ENCODE assay signal across 7 cellular contexts in genomic region chr4:78125834-78126331, GRCh38.
DNase-seq lines count a peak whose midpoint lies in the region; TF ChIP-seq lines count a peak whose summit lies in the region.
"Not testable (repeated sequence)": the region's sequence is repeated elsewhere in the genome, so short reads cannot be mapped to it uniquely, and the experiment has no call there.

No MANE protein-coding gene starts in this region.

- H3K27ac Mint-ChIP-seq in chondrocyte (ENCODE audit: unreplicated experiment), result not testable (repeated sequence)
- peak overlapping the region in 2 of 3 experiments; percentile 3 to 25 for H3K27ac Mint-ChIP-seq in nephron

- TF ChIP-seq CTCF in HEK293 (tag by site-specific recombination; IDR thresholded peaks at IDR 0.05); hepatocyte (IDR thresholded peaks at IDR 0.05; ENCODE audit: poor library complexity): not testable (repeated sequence)
- TF ChIP-seq CTCF in chondrocyte (IDR thresholded peaks at IDR 0.05), result peak; percentile 40
- TF ChIP-seq CTCF in nephron (IDR thresholded peaks at IDR 0.05; ENCODE audit: unreplicated experiment in 3 of 3), result peak in 2 of 3 experiments; percentile 11 to 17

- not testable (repeated sequence) for H3K4me3 Mint-ChIP-seq in chondrocyte (ENCODE audit: unreplicated experiment); nephron

- H3K9me2 ChIP-seq in hepatocyte (replicated peaks; ENCODE audit: insufficient read depth), result not testable (repeated sequence)

- not testable (repeated sequence) for H4K20me1 ChIP-seq in hepatocyte (ENCODE audit: insufficient read depth, poor library complexity, severe bottlenecking)

- POLR2A ChIA-PET in HEK293 (lab: Yijun Ruan, JAX), result not testable (repeated sequence)

- H3K4me2 ChIP-seq in hepatocyte, result peak overlapping the region; percentile 59

- peak; percentile 33 for DNase-seq in DMS 273 treated with DMSO at 0.1 percent for 48 hours (lab: John Stamatoyannopoulos, UW)
- peak; percentile 40 for DNase-seq in NCI-H1694 treated with DMSO at 0.1 percent for 48 hours (lab: John Stamatoyannopoulos, UW)
- peak; percentile 77 for DNase-seq in NCI-H69 (lab: John Stamatoyannopoulos, UW)
- DNase-seq in chondrocyte (ENCODE audit: low spot score); hepatocyte (ENCODE audit: low spot score): not testable (repeated sequence)

- H3K4me1 ChIP-seq in HEK293 (ENCODE audit: control insufficient read depth, insufficient read depth, low read length), result not testable (repeated sequence)
- peaks cover 20% of the 10 kb centered on the region for H3K4me1 ChIP-seq in hepatocyte (ENCODE audit: insufficient read depth)

- CTCF ChIA-PET in HEK293 (lab: Yijun Ruan, JAX), result interaction anchor here (0.6 to 1.3 kb wide), 2 partner anchors 31 to 427 kb away, joined by 3 to 4 read pairs; no protein-coding TSS in a partner anchor

- not testable (repeated sequence) for H3K36me3 ChIP-seq in HEK293 (ENCODE audit: control insufficient read depth in 2 of 2, insufficient read depth in 1 of 2, low read length in 2 of 2); hepatocyte (replicated peaks; ENCODE audit: insufficient read depth, low read depth)

- not testable (repeated sequence) for H3K9me3 ChIP-seq in HEK293 (ENCODE audit: control insufficient read depth, insufficient read depth, low read depth, low read length); hepatocyte (ENCODE audit: low read depth)

- H3K79me2 ChIP-seq in hepatocyte, result peaks cover 46% of the 10 kb centered on the region

- not testable (repeated sequence) for H3K27me3 Mint-ChIP-seq in chondrocyte (ENCODE audit: low read depth); nephron (ENCODE audit: low read depth)

- H3K4me1 Mint-ChIP-seq in chondrocyte (ENCODE audit: low read depth), result peaks cover 10% of the 10 kb centered on the region
- peaks cover 16% of the 10 kb centered on the region for H3K4me1 Mint-ChIP-seq in nephron

- H3K27ac ChIP-seq in HEK293 (ENCODE audit: extremely low read depth, low read depth, low read length); hepatocyte: not testable (repeated sequence)

- WGBS in hepatocyte (ENCODE audit: low lambda C conversion rate, missing lambda C conversion rate), result 53% methylated on average over 6 of the region's 6 CpGs

- not testable (repeated sequence) for H3K36me3 Mint-ChIP-seq in chondrocyte (ENCODE audit: low read depth)
- H3K36me3 Mint-ChIP-seq in nephron (ENCODE audit: low read depth), result peaks cover 42% of the 10 kb centered on the region

- H2AFZ ChIP-seq in hepatocyte, result not testable (repeated sequence)

- H3K27me3 ChIP-seq in hepatocyte, result not testable (repeated sequence)

- H3K9me3 Mint-ChIP-seq in chondrocyte (ENCODE audit: low read depth) (peaks cover 14% of the 10 kb centered on the region), nephron (peaks cover 24% of the 10 kb centered on the region)

- H3K4me3 ChIP-seq in HEK293 (ENCODE audit: low read depth, low read length); hepatocyte: not testable (repeated sequence)

TF ChIP-seq in HEK293, 187 proteins besides CTCF, POLR2A, EP300 and RAD21:
- TF ChIP-seq ZNF394 (tag by site-specific recombination; IDR thresholded peaks at IDR 0.05; ENCODE audit: borderline replicate concordance) (0 out of 2 replicates have a peak, but pooled peaks have one; percentile 14), ZFP69B (tag by site-specific recombination; IDR thresholded peaks at IDR 0.05) (peak; percentile 67), EGR2 (tag by site-specific recombination; IDR thresholded peaks at IDR 0.05; ENCODE audit: low read depth) (peak; percentile 18; the same call in 1 of the 2 replicates), ZBTB17 (tag by site-specific recombination; IDR thresholded peaks at IDR 0.05) (peak; percentile 35; the same call in 1 of the 2 replicates), ZNF692 (tag by site-specific recombination; IDR thresholded peaks at IDR 0.05) (peak; percentile 76), ZBTB6 (tag by site-specific recombination; IDR thresholded peaks at IDR 0.05) (peak; percentile 66; the same call in 1 of the 2 replicates), ZIC2 (tag by site-specific recombination; IDR thresholded peaks at IDR 0.05) (peak; percentile 23; the same call in 1 of the 2 replicates), FEZF1 (tag by site-specific recombination; IDR thresholded peaks at IDR 0.05) (peak; percentile 47; the same call in 1 of the 2 replicates)
